In the genomic region with DNA sequence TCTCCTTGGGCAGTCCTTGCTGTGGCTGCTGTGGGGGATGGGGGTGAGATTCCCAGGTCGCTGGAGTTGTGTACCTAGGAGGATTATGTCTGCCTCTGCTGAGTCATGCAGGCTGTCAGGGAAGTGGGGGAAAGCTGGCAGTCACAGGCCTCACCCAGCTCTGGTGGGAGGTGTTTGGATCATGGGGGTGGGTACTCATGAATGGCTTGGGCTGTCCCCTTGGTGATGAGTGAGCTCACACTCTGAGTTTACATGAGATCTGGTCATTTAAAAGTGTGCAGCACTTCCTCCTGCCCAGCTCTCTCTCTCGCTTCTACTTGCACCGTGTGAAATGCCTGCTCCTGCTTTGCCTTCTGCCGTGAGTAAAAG, we compare ENCODE assay signal across 1 cellular context.
TF ChIP-seq lines count a peak whose summit lies in the region.

No MANE protein-coding gene starts in this region.

TF ChIP-seq in HepG2, 621 proteins besides CTCF, POLR2A, EP300 and RAD21 (continued from another document and continues in another):
- TF ChIP-seq HNRNPLL (IDR thresholded peaks at IDR 0.05; ENCODE audit: low read depth, low read length, poor library complexity, severe bottlenecking) (no peak), GABPB1 (CRISPR knock-in tag; IDR thresholded peaks at IDR 0.05) (no peak), NBN (conservative IDR thresholded peaks at IDR 0.05) (no peak), ZNF777 (CRISPR knock-in tag; IDR thresholded peaks at IDR 0.05) (no peak), NFE2L2 (IDR thresholded peaks at IDR 0.05; ENCODE audit: low read length) (peak; percentile 84), ZMAT3 (CRISPR knock-in tag; conservative IDR thresholded peaks at IDR 0.05) (no peak), FOXA1 (IDR thresholded peaks at IDR 0.05) (no peak), FOXA1 (CRISPR knock-in tag; IDR thresholded peaks at IDR 0.05) (peak; percentile 50; the same call in 1 of the 2 replicates), ZBTB20 (CRISPR knock-in tag; IDR thresholded peaks at IDR 0.05; ENCODE audit: borderline replicate concordance, low read depth) (no peak), AHR (CRISPR knock-in tag; IDR thresholded peaks at IDR 0.05) (no peak), RXRA (CRISPR knock-in tag; IDR thresholded peaks at IDR 0.05) (no peak), ZNF572 (CRISPR knock-in tag; IDR thresholded peaks at IDR 0.05) (no peak), SRSF1 (optimal IDR thresholded peaks at IDR 0.05; ENCODE audit: low read depth, low read length) (no peak), IKZF4 (CRISPR knock-in tag; IDR thresholded peaks at IDR 0.05; ENCODE audit: borderline replicate concordance, low read depth, not compliant biosample characterization) (no peak), ZNF792 (CRISPR knock-in tag; IDR thresholded peaks at IDR 0.05) (no peak), MBD4 (IDR thresholded peaks at IDR 0.05; ENCODE audit: borderline replicate concordance, low read length) (no peak), ZNF605 (CRISPR knock-in tag; IDR thresholded peaks at IDR 0.05) (no peak), ZSCAN31 (CRISPR knock-in tag; IDR thresholded peaks at IDR 0.05; ENCODE audit: low read depth) (no peak), ARHGAP35 (CRISPR knock-in tag; IDR thresholded peaks at IDR 0.05; ENCODE audit: borderline replicate concordance) (no peak), KLF16 (CRISPR knock-in tag; IDR thresholded peaks at IDR 0.05) (no peak), AGO1 (IDR thresholded peaks at IDR 0.05; ENCODE audit: low read depth, low read length, poor library complexity, severe bottlenecking) (no peak), FOSL2 (CRISPR knock-in tag; IDR thresholded peaks at IDR 0.05) (peak; percentile 85), ZNF652 (CRISPR knock-in tag; IDR thresholded peaks at IDR 0.05; ENCODE audit: borderline replicate concordance, low read depth) (no peak)
- TF ChIP-seq, protein P1, sequence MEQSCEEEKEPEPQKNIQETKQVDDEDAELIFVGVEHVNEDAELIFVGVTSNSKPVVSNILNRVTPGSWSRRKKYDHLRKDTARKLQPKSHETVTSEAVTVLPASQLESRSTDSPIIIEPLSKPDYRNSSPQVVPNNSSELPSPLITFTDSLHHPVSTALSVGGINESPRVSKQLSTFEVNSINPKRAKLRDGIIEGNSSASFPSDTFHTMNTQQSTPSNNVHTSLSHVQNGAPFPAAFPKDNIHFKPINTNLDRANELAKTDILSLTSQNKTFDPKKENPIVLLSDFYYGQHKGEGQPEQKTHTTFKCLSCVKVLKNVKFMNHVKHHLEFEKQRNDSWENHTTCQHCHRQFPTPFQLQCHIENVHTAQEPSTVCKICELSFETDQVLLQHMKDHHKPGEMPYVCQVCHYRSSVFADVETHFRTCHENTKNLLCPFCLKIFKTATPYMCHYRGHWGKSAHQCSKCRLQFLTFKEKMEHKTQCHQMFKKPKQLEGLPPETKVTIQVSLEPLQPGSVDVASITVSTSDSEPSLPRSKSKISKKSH (CRISPR knock-in tag; IDR thresholded peaks at IDR 0.05; ENCODE audit: borderline replicate concordance), result no peak
- TF ChIP-seq, protein P2, sequence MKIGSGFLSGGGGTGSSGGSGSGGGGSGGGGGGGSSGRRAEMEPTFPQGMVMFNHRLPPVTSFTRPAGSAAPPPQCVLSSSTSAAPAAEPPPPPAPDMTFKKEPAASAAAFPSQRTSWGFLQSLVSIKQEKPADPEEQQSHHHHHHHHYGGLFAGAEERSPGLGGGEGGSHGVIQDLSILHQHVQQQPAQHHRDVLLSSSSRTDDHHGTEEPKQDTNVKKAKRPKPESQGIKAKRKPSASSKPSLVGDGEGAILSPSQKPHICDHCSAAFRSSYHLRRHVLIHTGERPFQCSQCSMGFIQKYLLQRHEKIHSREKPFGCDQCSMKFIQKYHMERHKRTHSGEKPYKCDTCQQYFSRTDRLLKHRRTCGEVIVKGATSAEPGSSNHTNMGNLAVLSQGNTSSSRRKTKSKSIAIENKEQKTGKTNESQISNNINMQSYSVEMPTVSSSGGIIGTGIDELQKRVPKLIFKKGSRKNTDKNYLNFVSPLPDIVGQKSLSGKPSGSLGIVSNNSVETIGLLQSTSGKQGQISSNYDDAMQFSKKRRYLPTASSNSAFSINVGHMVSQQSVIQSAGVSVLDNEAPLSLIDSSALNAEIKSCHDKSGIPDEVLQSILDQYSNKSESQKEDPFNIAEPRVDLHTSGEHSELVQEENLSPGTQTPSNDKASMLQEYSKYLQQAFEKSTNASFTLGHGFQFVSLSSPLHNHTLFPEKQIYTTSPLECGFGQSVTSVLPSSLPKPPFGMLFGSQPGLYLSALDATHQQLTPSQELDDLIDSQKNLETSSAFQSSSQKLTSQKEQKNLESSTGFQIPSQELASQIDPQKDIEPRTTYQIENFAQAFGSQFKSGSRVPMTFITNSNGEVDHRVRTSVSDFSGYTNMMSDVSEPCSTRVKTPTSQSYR (CRISPR knock-in tag; IDR thresholded peaks at IDR 0.05; ENCODE audit: borderline replicate concordance), result peak; percentile 85
- TF ChIP-seq, protein P3, sequence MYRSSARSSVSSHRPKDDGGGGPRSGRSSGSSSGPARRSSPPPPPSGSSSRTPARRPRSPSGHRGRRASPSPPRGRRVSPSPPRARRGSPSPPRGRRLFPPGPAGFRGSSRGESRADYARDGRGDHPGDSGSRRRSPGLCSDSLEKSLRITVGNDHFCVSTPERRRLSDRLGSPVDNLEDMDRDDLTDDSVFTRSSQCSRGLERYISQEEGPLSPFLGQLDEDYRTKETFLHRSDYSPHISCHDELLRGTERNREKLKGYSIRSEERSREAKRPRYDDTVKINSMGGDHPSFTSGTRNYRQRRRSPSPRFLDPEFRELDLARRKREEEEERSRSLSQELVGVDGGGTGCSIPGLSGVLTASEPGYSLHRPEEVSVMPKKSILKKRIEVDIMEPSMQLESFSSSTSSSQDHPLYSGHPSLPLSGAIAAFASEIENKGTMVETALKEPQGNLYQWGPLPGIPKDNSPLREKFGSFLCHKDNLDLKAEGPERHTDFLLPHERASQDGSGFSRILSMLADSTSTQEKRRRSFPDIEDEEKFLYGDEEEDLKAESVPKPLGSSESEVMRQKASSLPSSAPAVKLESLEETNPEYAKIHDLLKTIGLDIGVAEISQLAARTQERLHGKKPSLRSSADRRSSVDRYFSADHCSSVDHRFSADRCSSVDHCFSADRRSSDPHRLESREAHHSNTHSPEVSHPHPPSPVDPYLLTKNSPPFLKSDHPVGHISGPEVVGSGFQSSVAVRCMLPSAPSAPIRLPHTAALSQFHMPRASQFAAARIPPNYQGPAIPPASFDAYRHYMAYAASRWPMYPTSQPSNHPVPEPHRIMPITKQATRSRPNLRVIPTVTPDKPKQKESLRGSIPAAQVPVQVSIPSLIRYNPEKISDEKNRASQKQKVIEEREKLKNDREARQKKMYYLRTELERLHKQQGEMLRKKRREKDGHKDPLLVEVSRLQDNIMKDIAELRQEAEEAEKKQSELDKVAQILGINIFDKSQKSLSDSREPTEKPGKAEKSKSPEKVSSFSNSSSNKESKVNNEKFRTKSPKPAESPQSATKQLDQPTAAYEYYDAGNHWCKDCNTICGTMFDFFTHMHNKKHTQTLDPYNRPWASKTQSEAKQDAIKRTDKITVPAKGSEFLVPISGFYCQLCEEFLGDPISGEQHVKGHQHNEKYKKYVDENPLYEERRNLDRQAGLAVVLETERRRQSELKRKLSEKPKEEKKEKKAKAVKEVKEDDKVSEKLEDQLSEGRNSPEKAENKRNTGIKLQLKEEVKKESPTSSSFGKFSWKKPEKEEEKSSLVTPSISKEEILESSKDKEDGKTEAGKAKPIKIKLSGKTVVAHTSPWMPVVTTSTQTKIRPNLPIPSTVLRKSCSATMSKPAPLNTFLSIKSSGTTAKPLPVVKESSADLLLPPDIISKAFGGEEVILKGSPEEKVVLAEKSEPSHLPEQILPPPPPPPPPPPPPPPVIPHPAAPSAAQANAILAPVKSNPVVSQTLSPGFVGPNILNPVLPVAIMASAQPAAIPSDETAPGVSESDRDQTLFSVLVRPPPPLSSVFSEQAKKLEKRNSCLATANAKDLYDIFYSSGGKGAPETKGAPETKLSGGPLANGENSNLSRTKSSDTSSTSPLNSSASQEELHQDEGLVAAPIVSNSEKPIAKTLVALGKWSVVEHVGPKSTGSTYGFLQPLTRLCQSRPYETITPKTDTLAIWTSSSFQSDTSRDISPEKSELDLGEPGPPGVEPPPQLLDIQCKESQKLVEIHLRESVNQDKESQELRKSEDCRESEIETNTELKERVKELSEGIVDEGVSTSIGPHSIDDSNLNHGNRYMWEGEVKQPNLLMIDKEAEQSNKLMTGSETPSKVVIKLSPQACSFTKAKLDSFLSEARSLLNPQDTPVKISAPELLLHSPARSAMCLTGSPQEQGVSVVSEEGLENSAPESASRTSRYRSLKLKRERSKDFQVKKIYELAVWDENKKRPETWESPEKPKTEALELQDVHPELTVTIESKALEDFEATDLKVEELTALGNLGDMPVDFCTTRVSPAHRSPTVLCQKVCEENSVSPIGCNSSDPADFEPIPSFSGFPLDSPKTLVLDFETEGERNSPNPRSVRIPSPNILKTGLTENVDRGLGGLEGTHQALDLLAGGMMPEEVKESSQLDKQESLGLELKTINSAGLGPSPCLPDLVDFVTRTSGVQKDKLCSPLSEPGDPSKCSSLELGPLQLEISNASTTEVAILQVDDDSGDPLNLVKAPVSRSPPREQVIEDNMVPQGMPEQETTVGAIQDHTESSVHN (CRISPR knock-in tag; IDR thresholded peaks at IDR 0.05), result no peak
- TF ChIP-seq, protein P4, sequence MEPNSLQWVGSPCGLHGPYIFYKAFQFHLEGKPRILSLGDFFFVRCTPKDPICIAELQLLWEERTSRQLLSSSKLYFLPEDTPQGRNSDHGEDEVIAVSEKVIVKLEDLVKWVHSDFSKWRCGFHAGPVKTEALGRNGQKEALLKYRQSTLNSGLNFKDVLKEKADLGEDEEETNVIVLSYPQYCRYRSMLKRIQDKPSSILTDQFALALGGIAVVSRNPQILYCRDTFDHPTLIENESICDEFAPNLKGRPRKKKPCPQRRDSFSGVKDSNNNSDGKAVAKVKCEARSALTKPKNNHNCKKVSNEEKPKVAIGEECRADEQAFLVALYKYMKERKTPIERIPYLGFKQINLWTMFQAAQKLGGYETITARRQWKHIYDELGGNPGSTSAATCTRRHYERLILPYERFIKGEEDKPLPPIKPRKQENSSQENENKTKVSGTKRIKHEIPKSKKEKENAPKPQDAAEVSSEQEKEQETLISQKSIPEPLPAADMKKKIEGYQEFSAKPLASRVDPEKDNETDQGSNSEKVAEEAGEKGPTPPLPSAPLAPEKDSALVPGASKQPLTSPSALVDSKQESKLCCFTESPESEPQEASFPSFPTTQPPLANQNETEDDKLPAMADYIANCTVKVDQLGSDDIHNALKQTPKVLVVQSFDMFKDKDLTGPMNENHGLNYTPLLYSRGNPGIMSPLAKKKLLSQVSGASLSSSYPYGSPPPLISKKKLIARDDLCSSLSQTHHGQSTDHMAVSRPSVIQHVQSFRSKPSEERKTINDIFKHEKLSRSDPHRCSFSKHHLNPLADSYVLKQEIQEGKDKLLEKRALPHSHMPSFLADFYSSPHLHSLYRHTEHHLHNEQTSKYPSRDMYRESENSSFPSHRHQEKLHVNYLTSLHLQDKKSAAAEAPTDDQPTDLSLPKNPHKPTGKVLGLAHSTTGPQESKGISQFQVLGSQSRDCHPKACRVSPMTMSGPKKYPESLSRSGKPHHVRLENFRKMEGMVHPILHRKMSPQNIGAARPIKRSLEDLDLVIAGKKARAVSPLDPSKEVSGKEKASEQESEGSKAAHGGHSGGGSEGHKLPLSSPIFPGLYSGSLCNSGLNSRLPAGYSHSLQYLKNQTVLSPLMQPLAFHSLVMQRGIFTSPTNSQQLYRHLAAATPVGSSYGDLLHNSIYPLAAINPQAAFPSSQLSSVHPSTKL (CRISPR knock-in tag; IDR thresholded peaks at IDR 0.05), result peak; percentile 35
- TF ChIP-seq, protein P5, sequence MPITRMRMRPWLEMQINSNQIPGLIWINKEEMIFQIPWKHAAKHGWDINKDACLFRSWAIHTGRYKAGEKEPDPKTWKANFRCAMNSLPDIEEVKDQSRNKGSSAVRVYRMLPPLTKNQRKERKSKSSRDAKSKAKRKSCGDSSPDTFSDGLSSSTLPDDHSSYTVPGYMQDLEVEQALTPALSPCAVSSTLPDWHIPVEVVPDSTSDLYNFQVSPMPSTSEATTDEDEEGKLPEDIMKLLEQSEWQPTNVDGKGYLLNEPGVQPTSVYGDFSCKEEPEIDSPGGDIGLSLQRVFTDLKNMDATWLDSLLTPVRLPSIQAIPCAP (CRISPR knock-in tag; IDR thresholded peaks at IDR 0.05; ENCODE audit: low read depth), result no peak
- TF ChIP-seq, protein P6, sequence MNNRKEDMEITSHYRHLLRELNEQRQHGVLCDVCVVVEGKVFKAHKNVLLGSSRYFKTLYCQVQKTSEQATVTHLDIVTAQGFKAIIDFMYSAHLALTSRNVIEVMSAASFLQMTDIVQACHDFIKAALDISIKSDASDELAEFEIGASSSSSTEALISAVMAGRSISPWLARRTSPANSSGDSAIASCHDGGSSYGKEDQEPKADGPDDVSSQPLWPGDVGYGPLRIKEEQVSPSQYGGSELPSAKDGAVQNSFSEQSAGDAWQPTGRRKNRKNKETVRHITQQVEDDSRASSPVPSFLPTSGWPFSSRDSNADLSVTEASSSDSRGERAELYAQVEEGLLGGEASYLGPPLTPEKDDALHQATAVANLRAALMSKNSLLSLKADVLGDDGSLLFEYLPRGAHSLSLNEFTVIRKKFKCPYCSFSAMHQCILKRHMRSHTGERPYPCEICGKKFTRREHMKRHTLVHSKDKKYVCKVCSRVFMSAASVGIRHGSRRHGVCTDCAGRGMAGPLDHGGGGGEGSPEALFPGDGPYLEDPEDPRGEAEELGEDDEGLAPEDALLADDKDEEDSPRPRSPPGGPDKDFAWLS (CRISPR knock-in tag; IDR thresholded peaks at IDR 0.05; ENCODE audit: borderline replicate concordance), result no peak
- TF ChIP-seq, protein P7, sequence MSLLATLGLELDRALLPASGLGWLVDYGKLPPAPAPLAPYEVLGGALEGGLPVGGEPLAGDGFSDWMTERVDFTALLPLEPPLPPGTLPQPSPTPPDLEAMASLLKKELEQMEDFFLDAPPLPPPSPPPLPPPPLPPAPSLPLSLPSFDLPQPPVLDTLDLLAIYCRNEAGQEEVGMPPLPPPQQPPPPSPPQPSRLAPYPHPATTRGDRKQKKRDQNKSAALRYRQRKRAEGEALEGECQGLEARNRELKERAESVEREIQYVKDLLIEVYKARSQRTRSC (CRISPR knock-in tag; IDR thresholded peaks at IDR 0.05; ENCODE audit: low read depth), result no peak
- TF ChIP-seq, protein P8, sequence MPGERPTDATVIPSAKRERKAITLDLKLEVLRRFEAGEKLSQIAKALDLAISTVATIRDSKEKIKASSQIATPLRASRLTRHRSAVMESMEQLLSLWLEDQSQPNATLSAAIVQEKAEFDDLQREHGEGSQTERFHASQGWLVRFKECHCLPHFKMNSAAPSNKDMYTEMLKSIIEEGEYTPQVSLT (CRISPR knock-in tag; IDR thresholded peaks at IDR 0.05; ENCODE audit: borderline replicate concordance, low read depth), result no peak
- TF ChIP-seq, protein P9, sequence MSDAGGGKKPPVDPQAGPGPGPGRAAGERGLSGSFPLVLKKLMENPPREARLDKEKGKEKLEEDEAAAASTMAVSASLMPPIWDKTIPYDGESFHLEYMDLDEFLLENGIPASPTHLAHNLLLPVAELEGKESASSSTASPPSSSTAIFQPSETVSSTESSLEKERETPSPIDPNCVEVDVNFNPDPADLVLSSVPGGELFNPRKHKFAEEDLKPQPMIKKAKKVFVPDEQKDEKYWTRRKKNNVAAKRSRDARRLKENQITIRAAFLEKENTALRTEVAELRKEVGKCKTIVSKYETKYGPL (CRISPR knock-in tag; IDR thresholded peaks at IDR 0.05), result no peak
